In the genomic region with DNA sequence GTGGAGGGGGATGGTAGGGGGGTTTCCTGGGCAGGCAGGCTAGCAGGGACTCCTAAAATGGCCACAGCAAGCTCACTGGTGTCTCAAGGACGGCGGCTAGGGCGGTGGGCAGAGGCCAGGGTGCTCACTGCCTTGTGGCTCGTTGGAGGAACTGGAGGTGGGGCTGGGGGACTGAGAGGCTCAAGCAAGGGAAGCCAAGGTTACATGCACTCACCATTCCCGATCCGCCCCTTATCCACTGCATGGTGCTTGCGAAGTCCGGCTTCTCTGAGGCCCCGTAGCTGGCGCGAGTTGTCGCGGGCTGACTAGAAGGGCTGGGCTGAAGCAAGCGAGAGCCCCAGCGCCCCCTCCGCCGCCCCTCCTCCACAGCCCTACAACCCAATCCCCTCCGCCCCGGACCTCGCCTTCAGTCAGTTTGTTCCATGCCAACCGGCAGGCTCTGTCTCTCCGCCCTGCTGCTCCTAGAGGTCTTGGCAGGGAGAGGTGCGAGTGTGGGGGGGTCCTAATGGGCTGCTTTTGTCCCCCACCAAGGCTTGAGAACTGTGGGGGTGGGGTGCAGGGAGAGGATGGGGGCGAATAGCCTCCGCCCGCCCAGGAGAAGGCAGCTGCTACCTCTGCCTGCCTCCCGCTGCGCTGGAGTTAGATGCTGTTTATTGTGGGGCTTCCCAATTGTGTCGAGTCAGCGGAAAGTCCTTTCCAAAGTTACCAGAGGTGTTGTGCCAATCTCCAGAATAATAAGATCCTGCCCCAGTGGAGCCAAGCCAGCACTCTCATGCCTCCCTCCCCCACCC, we compare ENCODE assay signal across 1 cellular context.
TF ChIP-seq lines count a peak whose summit lies in the region.

A gene (minus strand): TSS at position 313 of the 791 bp plus-strand sequence. CDS start 69 bp downstream, at position 244.

TF ChIP-seq in HCT116, 20 proteins besides CTCF, POLR2A, EP300 and RAD21 (continued from another document):
- TF ChIP-seq, protein P1, sequence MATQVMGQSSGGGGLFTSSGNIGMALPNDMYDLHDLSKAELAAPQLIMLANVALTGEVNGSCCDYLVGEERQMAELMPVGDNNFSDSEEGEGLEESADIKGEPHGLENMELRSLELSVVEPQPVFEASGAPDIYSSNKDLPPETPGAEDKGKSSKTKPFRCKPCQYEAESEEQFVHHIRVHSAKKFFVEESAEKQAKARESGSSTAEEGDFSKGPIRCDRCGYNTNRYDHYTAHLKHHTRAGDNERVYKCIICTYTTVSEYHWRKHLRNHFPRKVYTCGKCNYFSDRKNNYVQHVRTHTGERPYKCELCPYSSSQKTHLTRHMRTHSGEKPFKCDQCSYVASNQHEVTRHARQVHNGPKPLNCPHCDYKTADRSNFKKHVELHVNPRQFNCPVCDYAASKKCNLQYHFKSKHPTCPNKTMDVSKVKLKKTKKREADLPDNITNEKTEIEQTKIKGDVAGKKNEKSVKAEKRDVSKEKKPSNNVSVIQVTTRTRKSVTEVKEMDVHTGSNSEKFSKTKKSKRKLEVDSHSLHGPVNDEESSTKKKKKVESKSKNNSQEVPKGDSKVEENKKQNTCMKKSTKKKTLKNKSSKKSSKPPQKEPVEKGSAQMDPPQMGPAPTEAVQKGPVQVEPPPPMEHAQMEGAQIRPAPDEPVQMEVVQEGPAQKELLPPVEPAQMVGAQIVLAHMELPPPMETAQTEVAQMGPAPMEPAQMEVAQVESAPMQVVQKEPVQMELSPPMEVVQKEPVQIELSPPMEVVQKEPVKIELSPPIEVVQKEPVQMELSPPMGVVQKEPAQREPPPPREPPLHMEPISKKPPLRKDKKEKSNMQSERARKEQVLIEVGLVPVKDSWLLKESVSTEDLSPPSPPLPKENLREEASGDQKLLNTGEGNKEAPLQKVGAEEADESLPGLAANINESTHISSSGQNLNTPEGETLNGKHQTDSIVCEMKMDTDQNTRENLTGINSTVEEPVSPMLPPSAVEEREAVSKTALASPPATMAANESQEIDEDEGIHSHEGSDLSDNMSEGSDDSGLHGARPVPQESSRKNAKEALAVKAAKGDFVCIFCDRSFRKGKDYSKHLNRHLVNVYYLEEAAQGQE (IDR thresholded peaks at IDR 0.05; ENCODE audit: low read depth) = no peak
- TF ChIP-seq SIN3A (IDR thresholded peaks at IDR 0.05; ENCODE audit: low read depth) = no peak
- no peak for TF ChIP-seq CBX3 (IDR thresholded peaks at IDR 0.05; ENCODE audit: low read depth)
